Comparison of ENCODE assay signal across 31 cellular contexts in genomic region chr9:92122061-92122460, GRCh38.
"Had no signal": no experiment of that assay in that cellular context is flagged by ENCODE, and none has a peak within 500 bp of the region (broad histone marks: within the 10 kb centered on the region; RNA-seq: fewer than 3 reads in every experiment).

No MANE protein-coding gene starts in this region.

- ATAC-seq: left colon; left lung; lower lobe of right lung; natural killer cell; right cardiac atrium; sciatic nerve; stimulated activated effector memory CD8-positive, alpha-beta T cell treated with anti-CD3 and anti-CD28 coated beads, Interleukin-12 subunit alpha, Interleukin-12 subunit beta, amount 100 ng/mL, for 72 hours; upper lobe of right lung had no signal

- H3K36me3 ChIP-seq: left lung, lower lobe of right lung, neural progenitor cell, neutrophil, ovary, suprapubic skin, thoracic aorta, tibial artery, upper lobe of right lung had no signal

- H3K36me3 Mint-ChIP-seq: mesothelial cell of epicardium; naive B cell; natural killer cell; neural progenitor cell; stimulated activated effector memory CD8-positive, alpha-beta T cell treated with anti-CD3 and anti-CD28 coated beads, Interleukin-12 subunit alpha, Interleukin-12 subunit beta, amount 100 ng/mL, for 72 hours had no signal

- H3K27ac ChIP-seq: left lung, lower lobe of right lung, neural progenitor cell, ovary, skin epidermis, suprapubic skin, thoracic aorta, tibial artery, upper lobe of right lung had no signal

- H3K4me1 ChIP-seq: lower lobe of right lung, neural progenitor cell, suprapubic skin, tibial artery, upper lobe of right lung had no signal

- H3K4me3 Mint-ChIP-seq: mesothelial cell of epicardium; natural killer cell; nephron progenitor cell; neural progenitor cell; stimulated activated effector memory CD8-positive, alpha-beta T cell treated with anti-CD3 and anti-CD28 coated beads, Interleukin-12 subunit alpha, Interleukin-12 subunit beta, amount 100 ng/mL, for 72 hours; stimulated activated naive CD8-positive, alpha-beta T cell treated with anti-CD3 and anti-CD28 coated beads, Interleukin-15, Interleukin-2, amounts not matched to agents 100 ng/mL and 50 ng/mL, for 24 hours had no signal

- H3K27ac Mint-ChIP-seq: mesothelial cell of epicardium; naive B cell; natural killer cell; nephron progenitor cell; neural progenitor cell; progenitor cell of endocrine pancreas; stimulated activated effector memory CD8-positive, alpha-beta T cell treated with anti-CD3 and anti-CD28 coated beads, Interleukin-12 subunit alpha, Interleukin-12 subunit beta, amount 100 ng/mL, for 72 hours; stimulated activated naive CD8-positive, alpha-beta T cell treated with anti-CD3 and anti-CD28 coated beads, Interleukin-15, Interleukin-2, amounts not matched to agents 100 ng/mL and 50 ng/mL, for 24 hours had no signal

- H3K27me3 ChIP-seq: left lung, neural progenitor cell, neutrophil, ovary, suprapubic skin, tibial artery, upper lobe of right lung had no signal

- FAIRE-seq: keratinocyte, urothelium cell line had no signal

- H3K4me2 ChIP-seq: neural progenitor cell had no signal

- H3K9ac ChIP-seq: neural progenitor cell had no signal

- H3K4me1 Mint-ChIP-seq: mesothelial cell of epicardium; naive B cell; natural killer cell; neural progenitor cell; stimulated activated effector memory CD8-positive, alpha-beta T cell treated with anti-CD3 and anti-CD28 coated beads, Interleukin-12 subunit alpha, Interleukin-12 subunit beta, amount 100 ng/mL, for 72 hours had no signal

- DNase-seq: hippocampal formation; kidney glomerular epithelial cell; left colon; left lung; lower lobe of right lung; mammary epithelial cell; mesendoderm; naive B cell; natural killer cell; nephron progenitor cell; ovary; right cardiac atrium; stimulated activated CD4-positive, alpha-beta T cell treated with anti-CD3 and anti-CD28 coated beads, Interleukin-12 subunit alpha, Interleukin-12 subunit beta, amount 100 ng/mL, for 4 hours; stimulated activated CD4-positive, alpha-beta T cell treated with anti-CD3 and anti-CD28 coated beads, Interleukin-15, amount 100 ng/mL, for 24 hours; stimulated activated CD4-positive, alpha-beta T cell treated with anti-CD3 and anti-CD28 coated beads, Interleukin-4, amount 100 ng/mL, for 24 hours; stimulated activated naive CD4-positive, alpha-beta T cell; tibial artery; trophoblast cell; upper lobe of right lung had no signal

- H3K9me3 Mint-ChIP-seq: mesothelial cell of epicardium; natural killer cell; neural progenitor cell; stimulated activated effector memory CD8-positive, alpha-beta T cell treated with anti-CD3 and anti-CD28 coated beads, Interleukin-12 subunit alpha, Interleukin-12 subunit beta, amount 100 ng/mL, for 72 hours; stimulated activated naive CD8-positive, alpha-beta T cell treated with anti-CD3 and anti-CD28 coated beads, Interleukin-15, Interleukin-2, amounts not matched to agents 100 ng/mL and 50 ng/mL, for 24 hours had no signal

- H3K4me3 ChIP-seq: left lung, lower lobe of right lung, neural progenitor cell, ovary, skin epidermis, suprapubic skin, thoracic aorta, tibial artery, upper lobe of right lung had no signal

- H3K9me3 ChIP-seq: left lung, lower lobe of right lung, neutrophil, ovary, suprapubic skin, thoracic aorta, tibial artery, upper lobe of right lung had no signal
